In the genomic region with DNA sequence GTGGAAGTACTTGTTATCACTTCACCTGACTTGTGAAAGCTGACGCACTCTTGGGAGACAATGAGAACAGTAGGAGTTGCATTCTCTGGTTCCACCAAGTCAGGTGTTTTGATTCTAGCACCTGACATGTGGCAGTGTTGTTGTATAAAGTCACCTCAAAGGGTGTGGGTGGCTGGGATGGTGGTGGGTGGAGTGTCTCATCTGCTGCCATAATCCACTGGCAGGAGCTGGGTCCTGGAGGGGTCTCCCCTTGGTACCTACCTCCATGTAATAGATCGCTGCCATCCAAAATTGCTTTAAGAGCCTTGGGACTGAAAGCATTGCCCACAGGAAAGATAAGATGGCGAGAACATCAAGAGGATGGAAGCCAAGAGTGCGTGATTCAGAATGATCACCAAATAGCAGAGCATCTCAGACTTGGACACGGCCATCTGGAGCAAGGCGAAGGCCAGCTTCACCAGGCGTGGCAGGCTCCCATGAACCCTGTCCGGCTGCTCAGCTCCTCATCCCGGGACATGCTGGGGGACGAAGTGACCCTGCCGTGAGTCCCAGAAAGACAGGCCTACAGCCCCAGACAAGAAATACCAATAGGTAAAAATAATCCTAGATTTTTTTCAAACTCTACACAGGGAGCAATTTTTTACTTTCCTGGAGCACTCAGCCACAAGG, we compare ENCODE assay signal across 29 cellular contexts.
"Had no signal": no experiment of that assay in that cellular context is flagged by ENCODE, and none has a peak within 500 bp of the region (broad histone marks: within the 10 kb centered on the region; RNA-seq: fewer than 3 reads in every experiment).

No MANE protein-coding gene starts in this region.

- ATAC-seq: left colon; naive thymus-derived CD4-positive, alpha-beta T cell; psoas muscle; right lobe of liver; stimulated activated naive CD8-positive, alpha-beta T cell treated with anti-CD3 and anti-CD28 coated beads, Interleukin-15, amount 100 ng/mL, for 72 hours; upper lobe of right lung had no signal

- H3K9me3 ChIP-seq: esophagus squamous epithelium, ovary, psoas muscle, right lobe of liver, thyroid gland, upper lobe of right lung, uterus had no signal

- H3K9me3 Mint-ChIP-seq: naive thymus-derived CD4-positive, alpha-beta T cell; stimulated activated naive CD8-positive, alpha-beta T cell treated with anti-CD3 and anti-CD28 coated beads, Interleukin-15, amount 100 ng/mL, for 72 hours had no signal

- H3K4me1 Mint-ChIP-seq: immature natural killer cell; stimulated activated naive CD8-positive, alpha-beta T cell treated with anti-CD3 and anti-CD28 coated beads, Interleukin-15, amount 100 ng/mL, for 72 hours had no signal

- H3K27ac Mint-ChIP-seq: immature natural killer cell; naive thymus-derived CD4-positive, alpha-beta T cell; nephron progenitor cell had no signal

- DNase-seq: central memory CD4-positive, alpha-beta T cell; effector CD8-positive, alpha-beta T cell; esophagus squamous epithelium; foreskin melanocyte; hypothalamus; immature natural killer cell; islet precursor cell; kidney glomerular epithelial cell; left colon; mammary epithelial cell; mesendoderm; midbrain; naive thymus-derived CD4-positive, alpha-beta T cell; nephron progenitor cell; nucleus accumbens; ovary; posterior cingulate gyrus; psoas muscle; right lobe of liver; small intestine; stimulated activated CD4-positive, alpha-beta T cell treated with anti-CD3 and anti-CD28 coated beads, Interleukin-12 subunit alpha, Interleukin-12 subunit beta, amount 100 ng/mL, for 4 hours; stimulated activated CD4-positive, alpha-beta T cell treated with anti-CD3 and anti-CD28 coated beads, Interleukin-1b, Interleukin-23, amount 100 ng/mL, for 48 hours; stimulated activated CD4-positive, alpha-beta T cell treated with anti-CD3 and anti-CD28 coated beads, Interleukin-4, amount 100 ng/mL, for 1 hour; stimulated activated CD8-positive, alpha-beta memory T cell treated with anti-CD3 and anti-CD28 coated beads, Interleukin-4, amount 100 ng/mL, for 48 hours; stimulated activated naive CD4-positive, alpha-beta T cell; stimulated activated naive CD8-positive, alpha-beta T cell treated with anti-CD3 and anti-CD28 coated beads, Interleukin-15, amount 100 ng/mL, for 72 hours; thyroid gland; upper lobe of right lung; uterus had no signal

- H3K4me3 ChIP-seq: esophagus squamous epithelium, ovary, psoas muscle, right lobe of liver, thyroid gland, upper lobe of right lung, uterus had no signal

- H3K27ac ChIP-seq: esophagus squamous epithelium, ovary, psoas muscle, right lobe of liver, thyroid gland, upper lobe of right lung, uterus had no signal

- H3K36me3 Mint-ChIP-seq: immature natural killer cell had no signal

- H3K27me3 ChIP-seq: ovary, right lobe of liver, thyroid gland, uterus had no signal

- H3K36me3 ChIP-seq: esophagus squamous epithelium, ovary, right lobe of liver, thyroid gland, upper lobe of right lung, uterus had no signal

- H3K4me1 ChIP-seq: esophagus squamous epithelium, psoas muscle, right lobe of liver, thyroid gland, upper lobe of right lung, uterus had no signal

- H3K4me3 Mint-ChIP-seq: immature natural killer cell; naive thymus-derived CD4-positive, alpha-beta T cell; nephron progenitor cell; stimulated activated naive CD8-positive, alpha-beta T cell treated with anti-CD3 and anti-CD28 coated beads, Interleukin-15, amount 100 ng/mL, for 72 hours had no signal
